Comparison of ENCODE assay signal across 27 cellular contexts in the genomic region with DNA sequence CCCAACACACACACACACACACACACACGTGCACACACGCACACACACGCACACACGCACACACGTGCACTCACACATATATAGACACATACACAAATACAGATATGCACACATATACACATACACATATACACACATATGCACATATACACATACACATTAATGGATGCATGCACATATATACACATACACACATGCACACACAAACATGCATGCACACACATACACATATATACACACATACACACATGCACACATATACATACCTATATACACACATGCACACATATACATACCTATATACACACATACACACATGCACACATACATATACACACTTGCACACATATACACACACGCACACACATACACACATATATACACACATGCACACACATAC.
"Had no signal": no experiment of that assay in that cellular context is flagged by ENCODE, and none has a peak within 500 bp of the region (broad histone marks: within the 10 kb centered on the region; RNA-seq: fewer than 3 reads in every experiment).

No MANE protein-coding gene starts in this region.

- H3K4me3 ChIP-seq: hepatocyte, left ventricle myocardium inferior, lung, neural progenitor cell, ovary, right atrium auricular region, skin epidermis, stomach, testis, thyroid gland, transverse colon, upper lobe of right lung had no signal

- H3K4me3 Mint-ChIP-seq: mesothelial cell of epicardium; naive B cell; natural killer cell; nephron progenitor cell; neural progenitor cell; stimulated activated naive B cell treated with anti-CD40 and anti-IgM and Interleukin-4, amounts not matched to agents 10 μg/mL and 1 μg/mL and 100 μg/mL, for 72 hours had no signal

- H3K27ac ChIP-seq: hepatocyte, left ventricle myocardium inferior, neural progenitor cell, ovary, right atrium auricular region, skin epidermis, stomach, testis, thyroid gland, transverse colon, upper lobe of right lung had no signal

- H3K4me1 Mint-ChIP-seq: mesothelial cell of epicardium; naive B cell; natural killer cell; stimulated activated naive B cell treated with anti-CD40 and anti-IgM and Interleukin-4, amounts not matched to agents 10 μg/mL and 1 μg/mL and 100 μg/mL, for 72 hours had no signal

- H3K36me3 Mint-ChIP-seq: mesothelial cell of epicardium; natural killer cell; neural progenitor cell; stimulated activated naive B cell treated with anti-CD40 and anti-IgM and Interleukin-4, amounts not matched to agents 10 μg/mL and 1 μg/mL and 100 μg/mL, for 72 hours had no signal

- H3K9me3 ChIP-seq: left ventricle myocardium inferior, ovary, right atrium auricular region, stomach, testis, thyroid gland, transverse colon, upper lobe of right lung had no signal

- H3K27ac Mint-ChIP-seq: mesothelial cell of epicardium; naive B cell; natural killer cell; nephron progenitor cell; neural progenitor cell; progenitor cell of endocrine pancreas; stimulated activated naive B cell treated with anti-CD40 and anti-IgM and Interleukin-4, amounts not matched to agents 10 μg/mL and 1 μg/mL and 100 μg/mL, for 72 hours had no signal

- H3K36me3 ChIP-seq: left ventricle myocardium inferior, neural progenitor cell, ovary, right atrium auricular region, stomach, thyroid gland, transverse colon, upper lobe of right lung had no signal

- ATAC-seq: sciatic nerve; stimulated activated naive B cell treated with anti-CD40 and anti-IgM and Interleukin-4, amounts not matched to agents 10 μg/mL and 1 μg/mL and 100 μg/mL, for 72 hours; stimulated activated naive CD8-positive, alpha-beta T cell treated with anti-CD3 and anti-CD28 coated beads, Interleukin-15, Interleukin-2, amounts not matched to agents 100 U/mL and 50 U/mL, for 24 hours; upper lobe of right lung had no signal

- DNase-seq: islet precursor cell; left ventricle myocardium inferior; mesendoderm; naive B cell; natural killer cell; nephron progenitor cell; ovary; stimulated activated CD4-positive, alpha-beta T cell treated with anti-CD3 and anti-CD28 coated beads, Interleukin-12 subunit alpha, Interleukin-12 subunit beta, amount 100 ng/mL, for 4 hours; stimulated activated CD4-positive, alpha-beta T cell treated with anti-CD3 and anti-CD28 coated beads, Interleukin-15, amount 100 ng/mL, for 24 hours; stimulated activated CD4-positive, alpha-beta T cell treated with anti-CD3 and anti-CD28 coated beads, Interleukin-2, amount 100 ng/mL, for 24 hours; stimulated activated CD4-positive, alpha-beta T cell treated with anti-CD3 and anti-CD28 coated beads, Interleukin-4, amount 100 ng/mL, for 1 hour; stimulated activated naive B cell treated with anti-CD40 and anti-IgM and Interleukin-4, amounts not matched to agents 10 μg/mL and 1 μg/mL and 100 μg/mL, for 72 hours; stimulated activated naive CD8-positive, alpha-beta T cell treated with anti-CD3 and anti-CD28 coated beads, Interleukin-15, Interleukin-2, amounts not matched to agents 100 U/mL and 50 U/mL, for 24 hours; stomach; testis; thyroid gland; transverse colon; upper lobe of right lung had no signal

- FAIRE-seq: urothelium cell line had no signal

- H3K4me1 ChIP-seq: left ventricle myocardium inferior, right atrium auricular region, testis, thyroid gland, transverse colon, upper lobe of right lung had no signal
